In genomic region chr17:42982266-42982665, GRCh38 we compare ENCODE assay signal across 1 cellular context.
TF ChIP-seq lines count a peak whose summit lies in the region.

No MANE protein-coding gene starts in this region.

TF ChIP-seq in endothelial cell of umbilical vein, 7 proteins besides CTCF, POLR2A, EP300 and RAD21:
- no peak for TF ChIP-seq GATA2 (IDR thresholded peaks at IDR 0.05; ENCODE audit: insufficient read depth, insufficient read length, low read depth, low read length)
- no peak for TF ChIP-seq EZH2 (IDR thresholded peaks at IDR 0.05; ENCODE audit: borderline replicate concordance, low read depth, low read length, severe bottlenecking)
- no peak for TF ChIP-seq MAX (IDR thresholded peaks at IDR 0.05; ENCODE audit: insufficient read depth, insufficient read length)
- TF ChIP-seq FOS (IDR thresholded peaks at IDR 0.05; ENCODE audit: borderline replicate concordance, insufficient read depth, low read length): no peak
- TF ChIP-seq POLR2AphosphoS5 (IDR thresholded peaks at IDR 0.05; ENCODE audit: insufficient read depth, low read depth, low read length): no peak
- no peak for TF ChIP-seq JUN (IDR thresholded peaks at IDR 0.05; ENCODE audit: borderline replicate concordance, insufficient read depth, insufficient read length, low read depth)
- TF ChIP-seq MYC (IDR thresholded peaks at IDR 0.05; ENCODE audit: low read depth, low read length): no peak
TF ChIP-seq in endothelial cell of umbilical vein: peak in this region for 0.
